24 cellular contexts compared by ENCODE assay signal in the genomic region with DNA sequence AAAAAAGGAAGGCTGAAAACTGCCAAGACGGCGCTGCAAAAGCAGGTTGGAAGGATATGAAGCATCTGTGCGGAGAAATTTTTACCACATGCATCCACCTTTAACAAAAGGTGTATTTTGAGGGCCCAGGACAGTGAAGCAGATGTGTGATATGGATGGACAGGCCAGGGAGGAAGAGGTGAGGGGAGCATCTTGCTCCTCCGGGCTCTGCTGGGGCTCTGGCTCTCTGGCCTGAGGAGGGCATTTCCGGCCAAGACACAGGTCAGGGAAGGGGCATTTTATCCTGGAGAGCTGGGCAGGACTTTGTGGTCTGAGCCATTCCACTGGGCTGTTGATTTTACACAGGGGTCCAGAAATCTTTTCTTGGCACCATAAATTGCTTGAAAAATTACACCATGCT.
"Had no signal": no experiment of that assay in that cellular context is flagged by ENCODE, and none has a peak within 500 bp of the region (broad histone marks: within the 10 kb centered on the region; RNA-seq: fewer than 3 reads in every experiment).

No MANE protein-coding gene starts in this region.

- ATAC-seq: activated CD8-positive, alpha-beta T cell treated with anti-CD3 and anti-CD28 coated beads for 36 hours; effector memory CD8-positive, alpha-beta T cell; gastroesophageal sphincter; left ventricle myocardium superior; natural killer cell treated with Interleukin-12 subunit alpha and Interleukin-12 subunit beta and Interleukin-15 and Interleukin-18, amount 100 ng/mL, for 72 hours; sciatic nerve; stimulated activated naive CD8-positive, alpha-beta T cell treated with anti-CD3 and anti-CD28 coated beads, Interleukin-15, Interleukin-2, amounts not matched to agents 100 U/mL and 50 U/mL, for 24 hours; T-helper 17 cell had no signal

- H3K27me3 Mint-ChIP-seq: activated CD4-positive, alpha-beta T cell treated with anti-CD3 and anti-CD28 coated beads, Interleukin-2, amount 10 ng/mL, durations not matched to agents 7 days and 5 days; activated CD8-positive, alpha-beta T cell treated with anti-CD3 and anti-CD28 coated beads for 36 hours; activated naive CD8-positive, alpha-beta T cell; effector memory CD8-positive, alpha-beta T cell; T-helper 17 cell had no signal

- H3K36me3 Mint-ChIP-seq: activated naive CD8-positive, alpha-beta T cell; natural killer cell treated with Interleukin-12 subunit alpha and Interleukin-12 subunit beta and Interleukin-15 and Interleukin-18, amount 100 ng/mL, for 72 hours had no signal

- DNase-seq: activated CD4-positive, alpha-beta T cell treated with anti-CD3 and anti-CD28 coated beads, Interleukin-2, amount 10 ng/mL, durations not matched to agents 7 days and 5 days; activated CD4-positive, CD25-positive, alpha-beta regulatory T cell treated with anti-CD3 and anti-CD28 coated beads, Interleukin-2, amount 50 U/mL, for 72 hours; activated CD8-positive, alpha-beta T cell treated with anti-CD3 and anti-CD28 coated beads for 36 hours; activated gamma-delta T cell treated with Interleukin-2 at 50 U/mL for 16 hours; amniotic stem cell; dorsolateral prefrontal cortex; effector memory CD8-positive, alpha-beta T cell; hypothalamus; left ventricle myocardium superior; mammary epithelial cell; stimulated activated CD4-positive, alpha-beta T cell treated with anti-CD3 and anti-CD28 coated beads, Interleukin-4, amount 100 ng/mL, for 24 hours; stimulated activated naive CD8-positive, alpha-beta T cell treated with anti-CD3 and anti-CD28 coated beads, Interleukin-15, Interleukin-2, amounts not matched to agents 100 U/mL and 50 U/mL, for 24 hours; substantia nigra; SW 1271; T-helper 17 cell; tibial artery had no signal

- H3K27ac Mint-ChIP-seq: activated CD4-positive, alpha-beta T cell treated with anti-CD3 and anti-CD28 coated beads, Interleukin-2, amount 10 ng/mL, durations not matched to agents 7 days and 5 days; activated CD8-positive, alpha-beta T cell treated with anti-CD3 and anti-CD28 coated beads for 36 hours; activated naive CD8-positive, alpha-beta T cell; effector memory CD8-positive, alpha-beta T cell; mesothelial cell of epicardium; natural killer cell treated with Interleukin-12 subunit alpha and Interleukin-12 subunit beta and Interleukin-15 and Interleukin-18, amount 100 ng/mL, for 72 hours; T-helper 17 cell had no signal

- H3K4me3 ChIP-seq: dorsolateral prefrontal cortex, esophagus muscularis mucosa, gastroesophageal sphincter, smooth muscle cell, tibial artery had no signal

- H3K4me3 Mint-ChIP-seq: activated CD4-positive, alpha-beta T cell treated with anti-CD3 and anti-CD28 coated beads, Interleukin-2, amount 10 ng/mL, durations not matched to agents 7 days and 5 days; activated CD8-positive, alpha-beta T cell treated with anti-CD3 and anti-CD28 coated beads for 36 hours; activated naive CD8-positive, alpha-beta T cell; effector memory CD8-positive, alpha-beta T cell; mesothelial cell of epicardium; natural killer cell treated with Interleukin-12 subunit alpha and Interleukin-12 subunit beta and Interleukin-15 and Interleukin-18, amount 100 ng/mL, for 72 hours; T-helper 17 cell had no signal

- H3K9me3 Mint-ChIP-seq: activated CD4-positive, alpha-beta T cell treated with anti-CD3 and anti-CD28 coated beads, Interleukin-2, amount 10 ng/mL, durations not matched to agents 7 days and 5 days; activated CD8-positive, alpha-beta T cell treated with anti-CD3 and anti-CD28 coated beads for 36 hours; effector memory CD8-positive, alpha-beta T cell; mesothelial cell of epicardium; natural killer cell treated with Interleukin-12 subunit alpha and Interleukin-12 subunit beta and Interleukin-15 and Interleukin-18, amount 100 ng/mL, for 72 hours had no signal

- H3K36me3 ChIP-seq: neutrophil had no signal

- H3K27ac ChIP-seq: dorsolateral prefrontal cortex, esophagus muscularis mucosa, gastroesophageal sphincter, neutrophil, tibial artery had no signal

- H3K27me3 ChIP-seq: dorsolateral prefrontal cortex, esophagus muscularis mucosa, gastroesophageal sphincter, neutrophil, tibial artery had no signal

- H3K4me1 ChIP-seq: tibial artery had no signal

- H3K9me3 ChIP-seq: esophagus muscularis mucosa, gastroesophageal sphincter, neutrophil, tibial artery had no signal
